16 cellular contexts compared by ENCODE assay signal in genomic region chr6:16352258-16352635, GRCh38.
DNase-seq lines count a peak whose midpoint lies in the region; ATAC-seq, FAIRE-seq and TF ChIP-seq lines count a peak whose summit lies in the region.
"Had no signal": no experiment of that assay in that cellular context is flagged by ENCODE, and none has a peak within 500 bp of the region (broad histone marks: within the 10 kb centered on the region; RNA-seq: fewer than 3 reads in every experiment).

No MANE protein-coding gene starts in this region.

- no peak overlapping the region for H3K4me3 Mint-ChIP-seq in H9
- no peak overlapping the region for H3K4me3 Mint-ChIP-seq in CD8-positive, alpha-beta T cell
- H3K4me3 Mint-ChIP-seq: CD4-positive, alpha-beta memory T cell; stimulated activated naive CD8-positive, alpha-beta T cell treated with anti-CD3 and anti-CD28 coated beads, Interleukin-15, Interleukin-2, amounts not matched to agents 100 ng/mL and 50 ng/mL, for 24 hours; T-cell had no signal

- CTCF ChIA-PET in CD8-positive, alpha-beta T cell (lab: Charles Lee): interaction anchor here (1.3 kb wide), 1 partner anchor 20 kb away, joined by 4 read pairs; no protein-coding TSS in a partner anchor
- CTCF ChIA-PET in A673 (lab: Charles Lee): no interaction called here

- H3K4ac ChIP-seq in H9 (ENCODE audit: low read depth, low read length): no peak overlapping the region

- no peak overlapping the region for H2BK120ac ChIP-seq in H9 (ENCODE audit: low read depth, low read length, poor library complexity, severe bottlenecking)

- H3K14ac ChIP-seq in H9 (ENCODE audit: insufficient read depth, low read length): no peak overlapping the region

- H4K91ac ChIP-seq in H9 (ENCODE audit: insufficient read length, low read depth, low read length): no peak overlapping the region

- H3K18ac ChIP-seq in H9 (ENCODE audit: insufficient read length, low read depth, low read length): no peak overlapping the region

- H4K20me1 ChIP-seq in H9 (ENCODE audit: control insufficient read depth, insufficient read depth, insufficient read length) (no peaks in the 10 kb centered on the region), hepatocyte (ENCODE audit: insufficient read depth, poor library complexity, severe bottlenecking) (no peaks in the 10 kb centered on the region)

- no peaks in the 10 kb centered on the region for H3K27me3 Mint-ChIP-seq in H9 (ENCODE audit: low read depth)
- H3K27me3 Mint-ChIP-seq in CD8-positive, alpha-beta T cell (ENCODE audit: low read depth): no peaks in the 10 kb centered on the region
- H3K27me3 Mint-ChIP-seq: CD4-positive, alpha-beta memory T cell; stimulated activated naive CD8-positive, alpha-beta T cell treated with anti-CD3 and anti-CD28 coated beads, Interleukin-15, Interleukin-2, amounts not matched to agents 100 ng/mL and 50 ng/mL, for 24 hours; T-cell had no signal

- H3K9ac ChIP-seq in H9 (ENCODE audit: extremely low read depth, insufficient read length, low read length): no peak overlapping the region

- peaks cover 4 to 7% of the 10 kb centered on the region in 2 experiments; a peak in 3 of 4 replicates for H3K4me1 Mint-ChIP-seq in H9
- H3K4me1 Mint-ChIP-seq in CD8-positive, alpha-beta T cell (ENCODE audit: low read depth): no peaks in the 10 kb centered on the region
- H3K4me1 Mint-ChIP-seq: T-cell had no signal

- no CpG with 5 or more reads among the region's 5 CpGs for WGBS in H9 (ENCODE audit: extremely low coverage, insufficient read length, low lambda C conversion rate)
- 47% methylated on average over 5 of the region's 5 CpGs for WGBS in hepatocyte (ENCODE audit: low lambda C conversion rate, missing lambda C conversion rate)

- H2BK12ac ChIP-seq in H9 (ENCODE audit: insufficient read length, low read depth, low read length): no peak overlapping the region

- no peak overlapping the region for H3K4me2 ChIP-seq in H9 (ENCODE audit: insufficient read depth, insufficient read length, low read length)
- peak overlapping the region; percentile 44 for H3K4me2 ChIP-seq in hepatocyte

- no peak overlapping the region for H3K27ac Mint-ChIP-seq in H9
- H3K27ac Mint-ChIP-seq in CD8-positive, alpha-beta T cell: no peak overlapping the region
- H3K27ac Mint-ChIP-seq: stimulated activated naive CD8-positive, alpha-beta T cell treated with anti-CD3 and anti-CD28 coated beads, Interleukin-15, Interleukin-2, amounts not matched to agents 100 ng/mL and 50 ng/mL, for 24 hours; T-cell had no signal

- H3K4me3 ChIP-seq in dorsolateral prefrontal cortex (no peak overlapping the region), hepatocyte (no peak overlapping the region), A673 (ENCODE audit: low read depth, low read length, poor library complexity, severe bottlenecking) (no peak overlapping the region)
- H3K4me3 ChIP-seq in CD8-positive, alpha-beta T cell (ENCODE audit: low read depth, low read length): no peak overlapping the region
- H3K4me3 ChIP-seq: body of pancreas, MG63, mucosa of descending colon had no signal

- H3K4me1 ChIP-seq in H9 (ENCODE audit: insufficient read depth, low read length) (0 out of 2 replicates have a peak, but pooled peaks cover 3% of the 10 kb centered on the region), hepatocyte (ENCODE audit: insufficient read depth) (peaks cover 14% of the 10 kb centered on the region), A673 (ENCODE audit: insufficient read depth, low read length, poor library complexity, severe bottlenecking) (no peaks in the 10 kb centered on the region)
- no peaks in the 10 kb centered on the region for H3K4me1 ChIP-seq in CD8-positive, alpha-beta T cell (ENCODE audit: insufficient read depth, low read length)
- H3K4me1 ChIP-seq: body of pancreas had no signal

- FAIRE-seq in GM19239 (lab: Jason Lieb, UNC): no peak

- no peak overlapping the region for H3T11ph ChIP-seq in H9 (ENCODE audit: low read length)

- no peaks in the 10 kb centered on the region for H3K36me3 ChIP-seq in hepatocyte (replicated peaks; ENCODE audit: insufficient read depth, low read depth)
- no peaks in the 10 kb centered on the region for H3K36me3 ChIP-seq in CD8-positive, alpha-beta T cell (ENCODE audit: insufficient read depth, low read length)
- no peaks in the 10 kb centered on the region for H3K36me3 ChIP-seq in A673 (ENCODE audit: insufficient read depth, low read length, poor library complexity, severe bottlenecking)
- H3K36me3 ChIP-seq: MG63 had no signal

- no peak overlapping the region for H2BK20ac ChIP-seq in H9 (ENCODE audit: low read depth, low read length, poor library complexity, severe bottlenecking)

- no peak for DNase-seq in H9
- DNase-seq in dorsolateral prefrontal cortex: no peak
- no peak for DNase-seq in hepatocyte (ENCODE audit: low spot score)
- peak; percentile 54 for DNase-seq in stromal cell of bone marrow (ENCODE audit: low read depth)
- no peak for DNase-seq in CD8-positive, alpha-beta T cell
- DNase-seq in KBM-7: no peak
- no peak for DNase-seq in GM19239 (ENCODE audit: insufficient read length, low spot score)
- DNase-seq in A673 (ENCODE audit: low spot score): no peak
- DNase-seq: activated CD4-positive, CD25-positive, alpha-beta regulatory T cell treated with anti-CD3 and anti-CD28 coated beads, Interleukin-2, amount 50 U/mL, for 72 hours; activated T-cell treated with anti-CD3 and anti-CD28 coated beads, Interleukin-2, amount 50 U/mL, for 1 hour; body of pancreas; CD4-positive, alpha-beta memory T cell; MG63; mucosa of descending colon; T-cell had no signal

- no peak overlapping the region for H2BK5ac ChIP-seq in H9 (ENCODE audit: insufficient read length, low read length)

- no peak overlapping the region for H2AFZ ChIP-seq in H9 (ENCODE audit: low read length)
- H2AFZ ChIP-seq in hepatocyte: no peak overlapping the region

- BruUV-seq in A673 (replicated peaks; lab: Mats Ljungman, UMichigan): no TSS peak

- in situ Hi-C loops in KBM-7 (cut with MboI; ENCODE audit: low pct_unique_long_range_greater_than_20kb, low sequenced_read_pairs): no loop called here

- H3K36me3 Mint-ChIP-seq in H9 (ENCODE audit: insufficient read depth in 1 of 3, low read depth in 3 of 3): no peaks in the 10 kb centered on the region
- H3K36me3 Mint-ChIP-seq in CD8-positive, alpha-beta T cell: no peaks in the 10 kb centered on the region

- H2BK15ac ChIP-seq in H9 (ENCODE audit: low read depth, low read length): no peak overlapping the region

- no peaks in the 10 kb centered on the region; a peak in 1 of 5 replicates for H3K9me3 Mint-ChIP-seq in H9
- H3K9me3 Mint-ChIP-seq in CD8-positive, alpha-beta T cell: no peaks in the 10 kb centered on the region
- H3K9me3 Mint-ChIP-seq: CD4-positive, alpha-beta memory T cell; stimulated activated naive CD8-positive, alpha-beta T cell treated with anti-CD3 and anti-CD28 coated beads, Interleukin-15, Interleukin-2, amounts not matched to agents 100 ng/mL and 50 ng/mL, for 24 hours; T-cell had no signal

- no peaks in the 10 kb centered on the region for H3K79me1 ChIP-seq in H9 (ENCODE audit: insufficient read depth, low read depth, low read length, poor library complexity, severe bottlenecking)

- H2AK5ac ChIP-seq in H9 (ENCODE audit: insufficient read length, low read length): peak overlapping the region; percentile 14

- no peak overlapping the region for H3K56ac ChIP-seq in H9 (ENCODE audit: insufficient read length, low read depth, low read length)

- no peak for TF ChIP-seq CTCF in H9 (conservative IDR thresholded peaks at IDR 0.05)
- TF ChIP-seq CTCF in dorsolateral prefrontal cortex (IDR thresholded peaks at IDR 0.05 in 54 of 56, conservative IDR thresholded peaks at IDR 0.05 in 2 of 56; ENCODE audit: low read depth in 1 of 56, partially characterized antibody in 56 of 56): no peak
- TF ChIP-seq CTCF in hepatocyte (IDR thresholded peaks at IDR 0.05; ENCODE audit: poor library complexity): no peak
- no peak for TF ChIP-seq CTCF in CD8-positive, alpha-beta T cell (IDR thresholded peaks at IDR 0.05)
- no peak for TF ChIP-seq CTCF in A673 (conservative IDR thresholded peaks at IDR 0.05; ENCODE audit: low read depth, low read length)

- no peak for ATAC-seq in CD8-positive, alpha-beta T cell
- ATAC-seq: body of pancreas, mucosa of descending colon, T-cell had no signal

- H4K8ac ChIP-seq in H9 (replicated peaks; ENCODE audit: insufficient read length, low read depth, low read length): no peak overlapping the region

- intact Hi-C loops in dorsolateral prefrontal cortex (cut with DNase I): no loop called here
- intact Hi-C loops in CD8-positive, alpha-beta T cell (cut with DNase I, micrococcal nuclease): loop anchor here in 1 of 2 experiments (5.0 kb wide), 1 partner anchor 40 kb away; no protein-coding TSS in a partner anchor
- intact Hi-C loops in A673 (cut with micrococcal nuclease; ENCODE audit: unreplicated experiment): no loop called here

- H3K9me3 ChIP-seq in H9 (ENCODE audit: control insufficient read depth, low read depth, low read length): no peaks in the 10 kb centered on the region
- H3K9me3 ChIP-seq in hepatocyte (ENCODE audit: low read depth): no peaks in the 10 kb centered on the region
- no peaks in the 10 kb centered on the region for H3K9me3 ChIP-seq in CD8-positive, alpha-beta T cell (ENCODE audit: low read length)
- H3K9me3 ChIP-seq in A673 (ENCODE audit: low read depth, low read length, poor library complexity, severe bottlenecking): no peaks in the 10 kb centered on the region
- H3K9me3 ChIP-seq: body of pancreas, MG63, mucosa of descending colon had no signal

- no peaks in the 10 kb centered on the region for H3K27me3 ChIP-seq in H9 (ENCODE audit: insufficient read depth, low read length)
- H3K27me3 ChIP-seq in dorsolateral prefrontal cortex: no peaks in the 10 kb centered on the region
- H3K27me3 ChIP-seq in hepatocyte: no peaks in the 10 kb centered on the region
- no peaks in the 10 kb centered on the region for H3K27me3 ChIP-seq in CD8-positive, alpha-beta T cell (ENCODE audit: insufficient read depth, low read length)
- H3K27me3 ChIP-seq in A673 (replicated peaks; ENCODE audit: insufficient read depth, low read depth, low read length, poor library complexity): no peaks in the 10 kb centered on the region
- H3K27me3 ChIP-seq: body of pancreas, MG63 had no signal

- H3K23me2 ChIP-seq in H9 (ENCODE audit: insufficient read length, low read depth, low read length, poor library complexity, severe bottlenecking): no peaks in the 10 kb centered on the region

- no peaks in the 10 kb centered on the region for H3K9me2 ChIP-seq in hepatocyte (replicated peaks; ENCODE audit: insufficient read depth)

- H3K27ac ChIP-seq in H9 (ENCODE audit: insufficient read length, low read depth, low read length): no peak overlapping the region
- peak overlapping the region in 40 of 59 donors; percentile 1 to 72 (median 42) for H3K27ac ChIP-seq in dorsolateral prefrontal cortex
- H3K27ac ChIP-seq in hepatocyte: peak overlapping the region; percentile 84
- no peak overlapping the region for H3K27ac ChIP-seq in CD8-positive, alpha-beta T cell (ENCODE audit: low read depth, low read length)
- no peak overlapping the region for H3K27ac ChIP-seq in A673 (ENCODE audit: low read depth, low read length, poor library complexity, severe bottlenecking)
- H3K27ac ChIP-seq: body of pancreas had no signal

- H4K5ac ChIP-seq in H9 (ENCODE audit: insufficient read length, low read depth, low read length): no peak overlapping the region

- POLR2A ChIA-PET in CD8-positive, alpha-beta T cell (lab: Charles Lee): interaction anchor here (0.6 kb wide), 1 partner anchor 40 kb away, joined by 3 read pairs; no protein-coding TSS in a partner anchor
- POLR2A ChIA-PET in A673 (lab: Charles Lee; ENCODE audit: low non-redundant PET): interaction anchor here (0.6 kb wide), 1 partner anchor 32 kb away, joined by 3 read pairs; no protein-coding TSS in a partner anchor

- no peaks in the 10 kb centered on the region for H3K79me2 ChIP-seq in H9 (ENCODE audit: insufficient read depth, low read length)
- H3K79me2 ChIP-seq in hepatocyte: no peaks in the 10 kb centered on the region

- no peak overlapping the region for H3K23ac ChIP-seq in H9 (ENCODE audit: insufficient read length, low read depth, low read length)

Comparison
In these comparisons a context has a peak if more than half of its experiments do, and no peak if none do; other contexts are left out.
1. H3K27ac ChIP-seq: peak in dorsolateral prefrontal cortex (40 of 59) and hepatocyte (single experiment); none in H9 (single experiment), CD8-positive, alpha-beta T cell (single experiment) and A673 (single experiment).